Comparison of ENCODE assay signal across 8 cellular contexts in genomic region chr9:37422289-37423104, GRCh38. TPM values are rescaled to one million over a fixed set of nuclear protein-coding genes. Genes with fewer than 3 reads are reported as not detected.
DNase-seq lines count a peak whose midpoint lies in the region; TF ChIP-seq lines count a peak whose summit lies in the region.

TSS of gene GRHPR (plus strand) at chr9:37422696. CDS start at chr9:37422751, 55 bp downstream.

- H3K27ac Mint-ChIP-seq in activated naive CD8-positive, alpha-beta T cell: peak within 1 kb of the TSS; percentile 95

- intact Hi-C loops in head of caudate nucleus (cut with DNase I): loop anchor here (2.0 kb wide), 1 partner anchor 42 kb away; the partner anchor contains the start of gene ZBTB5

- TF ChIP-seq CTCF in HFF-Myc (IDR thresholded peaks at IDR 0.05; ENCODE audit: low read depth, low read length, missing control alignments) (no peak), parathyroid adenoma (IDR thresholded peaks at IDR 0.05) (no peak), tibial nerve (IDR thresholded peaks at IDR 0.05) (no peak)

- H3K9ac ChIP-seq in parathyroid adenoma: no peak within 1 kb of the TSS

- H3K4me2 ChIP-seq in parathyroid adenoma (ENCODE audit: low read length): peak within 1 kb of the TSS; percentile 73

- H3K9me3 Mint-ChIP-seq in activated naive CD8-positive, alpha-beta T cell (ENCODE audit: low read depth): no peaks in the 10 kb centered on the region

- H3K79me2 ChIP-seq in parathyroid adenoma: peaks cover 4% of the 10 kb centered on the region

- H3K4me3 Mint-ChIP-seq in activated naive CD8-positive, alpha-beta T cell: peak within 1 kb of the TSS; percentile 95

- H3K36me3 ChIP-seq in parathyroid adenoma (ENCODE audit: control insufficient read depth, insufficient read depth, low read length) (no peaks in the 10 kb centered on the region), tibial nerve (peaks cover 0 to 17% (median 0%) of the 10 kb centered on the region in 3 donors)

- peak within 1 kb of the TSS; percentile 71 for H3K4me3 ChIP-seq in GM08714 (ENCODE audit: low read length)
- peak within 1 kb of the TSS; percentile 83 for H3K4me3 ChIP-seq in HFF-Myc (replicated peaks; ENCODE audit: low read depth, low read length)
- peak within 1 kb of the TSS; percentile 94 for H3K4me3 ChIP-seq in parathyroid adenoma (ENCODE audit: low read depth, low read length)
- peak within 1 kb of the TSS; percentile 74 to 98 (median 84) for H3K4me3 ChIP-seq in tibial nerve

- H3K4me1 ChIP-seq in parathyroid adenoma (no peaks in the 10 kb centered on the region), tibial nerve (peaks cover 0 to 34% (median 30%) of the 10 kb centered on the region in 4 donors)

- TF ChIP-seq POLR2A in tibial nerve (IDR thresholded peaks at IDR 0.05): peak in 1 of 2 donors; percentile 78

- TF ChIP-seq EP300 in tibial nerve (IDR thresholded peaks at IDR 0.05): peak in 1 of 2 donors; percentile 94

- no peaks in the 10 kb centered on the region for H3K27me3 ChIP-seq in parathyroid adenoma (ENCODE audit: control insufficient read depth, insufficient read depth, low read length)
- H3K27me3 ChIP-seq in tibial nerve: no peaks in the 10 kb centered on the region

- 0% methylated on average over 35 to 45 of the region's 56 CpGs for WGBS in tibial nerve, 2 donors

- H2AFZ ChIP-seq in parathyroid adenoma: peak within 1 kb of the TSS; percentile 95

- peaks cover 30% of the 10 kb centered on the region for H3K4me1 Mint-ChIP-seq in activated naive CD8-positive, alpha-beta T cell (ENCODE audit: low read depth)

- no peaks in the 10 kb centered on the region for H3K9me3 ChIP-seq in parathyroid adenoma (ENCODE audit: control insufficient read depth, low read length)
- no peaks in the 10 kb centered on the region for H3K9me3 ChIP-seq in tibial nerve

- DNase-seq in HFF-Myc (ENCODE audit: extremely low read depth, low read depth) (peak; percentile 25), MV-4-11 (lab: John Stamatoyannopoulos, UW) (peak; percentile 77), SKM-1 treated with dmso at 0.1 percent for 144 hours (lab: John Stamatoyannopoulos, UW; ENCODE audit: unreplicated experiment) (peak; percentile 88), head of caudate nucleus (peak; percentile 88 to 98 (median 96)), tibial nerve (ENCODE audit: low spot score in 2 of 2) (peak; percentile 76 to 80)

- no peaks in the 10 kb centered on the region for H3K27me3 Mint-ChIP-seq in activated naive CD8-positive, alpha-beta T cell

- H3K27ac ChIP-seq in parathyroid adenoma (peak within 1 kb of the TSS; percentile 57), tibial nerve (peak within 1 kb of the TSS; percentile 80 to 92 (median 90))

- H3K36me3 Mint-ChIP-seq in activated naive CD8-positive, alpha-beta T cell: peaks cover 3% of the 10 kb centered on the region

RNA-seq across cellular contexts. Expression of gene GRHPR, which starts in this region (rescaled TPM):
- total RNA-seq in tibial nerve: 100 to 1,000 TPM; 175 to 250 (median 200) TPM

Comparison
In these comparisons a context has a peak if more than half of its experiments do, and no peak if none do; other contexts are left out.
1. Peak in every context shown above with its lines: DNase-seq, H3K4me3 ChIP-seq and H3K27ac ChIP-seq.
2. DNase-seq: peak in every context shown above with its lines; median percentile 96 in head of caudate nucleus; 88 in SKM-1 treated with dmso at 0.1 percent for 144 hours; 78 in tibial nerve; 77 in MV-4-11; 25 in HFF-Myc.